ENCODE assay signal across 1 cellular context in genomic region chr2:218898109-218898878, GRCh38.
TF ChIP-seq lines count a peak whose summit lies in the region.

No MANE protein-coding gene starts in this region.

TF ChIP-seq in K562, 482 proteins besides CTCF, POLR2A, EP300 and RAD21 (continued from another document and continues in another):
- no peak for TF ChIP-seq ZFP91 (CRISPR knock-in tag; IDR thresholded peaks at IDR 0.05)
- peak; percentile 95 for TF ChIP-seq L3MBTL2 (IDR thresholded peaks at IDR 0.05)
- TF ChIP-seq, protein P1, sequence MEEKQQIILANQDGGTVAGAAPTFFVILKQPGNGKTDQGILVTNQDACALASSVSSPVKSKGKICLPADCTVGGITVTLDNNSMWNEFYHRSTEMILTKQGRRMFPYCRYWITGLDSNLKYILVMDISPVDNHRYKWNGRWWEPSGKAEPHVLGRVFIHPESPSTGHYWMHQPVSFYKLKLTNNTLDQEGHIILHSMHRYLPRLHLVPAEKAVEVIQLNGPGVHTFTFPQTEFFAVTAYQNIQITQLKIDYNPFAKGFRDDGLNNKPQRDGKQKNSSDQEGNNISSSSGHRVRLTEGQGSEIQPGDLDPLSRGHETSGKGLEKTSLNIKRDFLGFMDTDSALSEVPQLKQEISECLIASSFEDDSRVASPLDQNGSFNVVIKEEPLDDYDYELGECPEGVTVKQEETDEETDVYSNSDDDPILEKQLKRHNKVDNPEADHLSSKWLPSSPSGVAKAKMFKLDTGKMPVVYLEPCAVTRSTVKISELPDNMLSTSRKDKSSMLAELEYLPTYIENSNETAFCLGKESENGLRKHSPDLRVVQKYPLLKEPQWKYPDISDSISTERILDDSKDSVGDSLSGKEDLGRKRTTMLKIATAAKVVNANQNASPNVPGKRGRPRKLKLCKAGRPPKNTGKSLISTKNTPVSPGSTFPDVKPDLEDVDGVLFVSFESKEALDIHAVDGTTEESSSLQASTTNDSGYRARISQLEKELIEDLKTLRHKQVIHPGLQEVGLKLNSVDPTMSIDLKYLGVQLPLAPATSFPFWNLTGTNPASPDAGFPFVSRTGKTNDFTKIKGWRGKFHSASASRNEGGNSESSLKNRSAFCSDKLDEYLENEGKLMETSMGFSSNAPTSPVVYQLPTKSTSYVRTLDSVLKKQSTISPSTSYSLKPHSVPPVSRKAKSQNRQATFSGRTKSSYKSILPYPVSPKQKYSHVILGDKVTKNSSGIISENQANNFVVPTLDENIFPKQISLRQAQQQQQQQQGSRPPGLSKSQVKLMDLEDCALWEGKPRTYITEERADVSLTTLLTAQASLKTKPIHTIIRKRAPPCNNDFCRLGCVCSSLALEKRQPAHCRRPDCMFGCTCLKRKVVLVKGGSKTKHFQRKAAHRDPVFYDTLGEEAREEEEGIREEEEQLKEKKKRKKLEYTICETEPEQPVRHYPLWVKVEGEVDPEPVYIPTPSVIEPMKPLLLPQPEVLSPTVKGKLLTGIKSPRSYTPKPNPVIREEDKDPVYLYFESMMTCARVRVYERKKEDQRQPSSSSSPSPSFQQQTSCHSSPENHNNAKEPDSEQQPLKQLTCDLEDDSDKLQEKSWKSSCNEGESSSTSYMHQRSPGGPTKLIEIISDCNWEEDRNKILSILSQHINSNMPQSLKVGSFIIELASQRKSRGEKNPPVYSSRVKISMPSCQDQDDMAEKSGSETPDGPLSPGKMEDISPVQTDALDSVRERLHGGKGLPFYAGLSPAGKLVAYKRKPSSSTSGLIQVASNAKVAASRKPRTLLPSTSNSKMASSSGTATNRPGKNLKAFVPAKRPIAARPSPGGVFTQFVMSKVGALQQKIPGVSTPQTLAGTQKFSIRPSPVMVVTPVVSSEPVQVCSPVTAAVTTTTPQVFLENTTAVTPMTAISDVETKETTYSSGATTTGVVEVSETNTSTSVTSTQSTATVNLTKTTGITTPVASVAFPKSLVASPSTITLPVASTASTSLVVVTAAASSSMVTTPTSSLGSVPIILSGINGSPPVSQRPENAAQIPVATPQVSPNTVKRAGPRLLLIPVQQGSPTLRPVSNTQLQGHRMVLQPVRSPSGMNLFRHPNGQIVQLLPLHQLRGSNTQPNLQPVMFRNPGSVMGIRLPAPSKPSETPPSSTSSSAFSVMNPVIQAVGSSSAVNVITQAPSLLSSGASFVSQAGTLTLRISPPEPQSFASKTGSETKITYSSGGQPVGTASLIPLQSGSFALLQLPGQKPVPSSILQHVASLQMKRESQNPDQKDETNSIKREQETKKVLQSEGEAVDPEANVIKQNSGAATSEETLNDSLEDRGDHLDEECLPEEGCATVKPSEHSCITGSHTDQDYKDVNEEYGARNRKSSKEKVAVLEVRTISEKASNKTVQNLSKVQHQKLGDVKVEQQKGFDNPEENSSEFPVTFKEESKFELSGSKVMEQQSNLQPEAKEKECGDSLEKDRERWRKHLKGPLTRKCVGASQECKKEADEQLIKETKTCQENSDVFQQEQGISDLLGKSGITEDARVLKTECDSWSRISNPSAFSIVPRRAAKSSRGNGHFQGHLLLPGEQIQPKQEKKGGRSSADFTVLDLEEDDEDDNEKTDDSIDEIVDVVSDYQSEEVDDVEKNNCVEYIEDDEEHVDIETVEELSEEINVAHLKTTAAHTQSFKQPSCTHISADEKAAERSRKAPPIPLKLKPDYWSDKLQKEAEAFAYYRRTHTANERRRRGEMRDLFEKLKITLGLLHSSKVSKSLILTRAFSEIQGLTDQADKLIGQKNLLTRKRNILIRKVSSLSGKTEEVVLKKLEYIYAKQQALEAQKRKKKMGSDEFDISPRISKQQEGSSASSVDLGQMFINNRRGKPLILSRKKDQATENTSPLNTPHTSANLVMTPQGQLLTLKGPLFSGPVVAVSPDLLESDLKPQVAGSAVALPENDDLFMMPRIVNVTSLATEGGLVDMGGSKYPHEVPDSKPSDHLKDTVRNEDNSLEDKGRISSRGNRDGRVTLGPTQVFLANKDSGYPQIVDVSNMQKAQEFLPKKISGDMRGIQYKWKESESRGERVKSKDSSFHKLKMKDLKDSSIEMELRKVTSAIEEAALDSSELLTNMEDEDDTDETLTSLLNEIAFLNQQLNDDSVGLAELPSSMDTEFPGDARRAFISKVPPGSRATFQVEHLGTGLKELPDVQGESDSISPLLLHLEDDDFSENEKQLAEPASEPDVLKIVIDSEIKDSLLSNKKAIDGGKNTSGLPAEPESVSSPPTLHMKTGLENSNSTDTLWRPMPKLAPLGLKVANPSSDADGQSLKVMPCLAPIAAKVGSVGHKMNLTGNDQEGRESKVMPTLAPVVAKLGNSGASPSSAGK (IDR thresholded peaks at IDR 0.05) = peak; percentile 86
- TF ChIP-seq PHF21A (IDR thresholded peaks at IDR 0.05; ENCODE audit: borderline replicate concordance, low read depth) = no peak
- TF ChIP-seq HMG20B (CRISPR knock-in tag; IDR thresholded peaks at IDR 0.05) = no peak
- TF ChIP-seq DACH1 (IDR thresholded peaks at IDR 0.05; ENCODE audit: partially characterized antibody) = peak; percentile 75
- TF ChIP-seq RFX7 (CRISPR knock-in tag; IDR thresholded peaks at IDR 0.05) = no peak
- TF ChIP-seq BACH1 (tag; IDR thresholded peaks at IDR 0.05) = no peak
- no peak for TF ChIP-seq NCOA6 (IDR thresholded peaks at IDR 0.05)
- TF ChIP-seq E2F3 (CRISPR knock-in tag; IDR thresholded peaks at IDR 0.05) = no peak
- TF ChIP-seq CCNT2 (IDR thresholded peaks at IDR 0.05; ENCODE audit: borderline replicate concordance, extremely low read depth, insufficient read length, low read depth, low read length) = no peak
- TF ChIP-seq MCM2 (IDR thresholded peaks at IDR 0.05; ENCODE audit: low read depth) = no peak
- no peak for TF ChIP-seq ELF4 (CRISPR knock-in tag; IDR thresholded peaks at IDR 0.05)
- TF ChIP-seq ZNF408 (CRISPR knock-in tag; IDR thresholded peaks at IDR 0.05; ENCODE audit: low read depth) = no peak
- no peak for TF ChIP-seq RCOR1 (IDR thresholded peaks at IDR 0.05; ENCODE audit: borderline replicate concordance in 1 of 2, low read depth in 2 of 2, low read length in 2 of 2)
- TF ChIP-seq MCM7 (IDR thresholded peaks at IDR 0.05) = no peak
- no peak for TF ChIP-seq KAT8 (IDR thresholded peaks at IDR 0.05; ENCODE audit: low read depth)
- TF ChIP-seq FOSL1 (tag; conservative IDR thresholded peaks at IDR 0.05) = no peak
- TF ChIP-seq HNRNPLL (IDR thresholded peaks at IDR 0.05; ENCODE audit: low read depth, low read length, poor library complexity, severe bottlenecking) = no peak
- peak; percentile 63; the same call in 1 of the 2 replicates for TF ChIP-seq ZBTB7A (IDR thresholded peaks at IDR 0.05; ENCODE audit: borderline replicate concordance, control insufficient read depth, low read depth, low read length)
- no peak for TF ChIP-seq ELK3 (CRISPR knock-in tag; IDR thresholded peaks at IDR 0.05)
- TF ChIP-seq, protein P2, sequence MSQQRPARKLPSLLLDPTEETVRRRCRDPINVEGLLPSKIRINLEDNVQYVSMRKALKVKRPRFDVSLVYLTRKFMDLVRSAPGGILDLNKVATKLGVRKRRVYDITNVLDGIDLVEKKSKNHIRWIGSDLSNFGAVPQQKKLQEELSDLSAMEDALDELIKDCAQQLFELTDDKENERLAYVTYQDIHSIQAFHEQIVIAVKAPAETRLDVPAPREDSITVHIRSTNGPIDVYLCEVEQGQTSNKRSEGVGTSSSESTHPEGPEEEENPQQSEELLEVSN (IDR thresholded peaks at IDR 0.05; ENCODE audit: borderline replicate concordance in 1 of 2, extremely low read depth in 1 of 2, insufficient read depth in 1 of 2, insufficient read length in 1 of 2, low read depth in 1 of 2, low read length in 1 of 2, poor library complexity in 1 of 2, severe bottlenecking in 1 of 2) = peak; percentile 73 to 92
- 0 out of 4 replicates have a peak, but pooled peaks of 1 of the 2 experiments have one; percentile 34 for TF ChIP-seq TEAD1 (CRISPR knock-in tag; IDR thresholded peaks at IDR 0.05)
- no peak for TF ChIP-seq TCF7L2 (IDR thresholded peaks at IDR 0.05; ENCODE audit: low read depth, low read length)
- TF ChIP-seq EWSR1 (IDR thresholded peaks at IDR 0.05; ENCODE audit: borderline replicate concordance, low read depth, partially characterized antibody) = no peak
- TF ChIP-seq NELFE (IDR thresholded peaks at IDR 0.05; ENCODE audit: insufficient read depth, insufficient read length) = no peak
- TF ChIP-seq KLF13 (tag; IDR thresholded peaks at IDR 0.05; ENCODE audit: borderline replicate concordance, low read depth) = peak; percentile 81; the same call in 1 of the 2 replicates
- TF ChIP-seq SAFB2 (IDR thresholded peaks at IDR 0.05; ENCODE audit: borderline replicate concordance, low read depth, low read length, severe bottlenecking) = no peak
- no peak for TF ChIP-seq NFIC (IDR thresholded peaks at IDR 0.05)
- TF ChIP-seq FOXM1 (IDR thresholded peaks at IDR 0.05; ENCODE audit: low read depth) = no peak
- TF ChIP-seq FOXM1 (CRISPR knock-in tag; IDR thresholded peaks at IDR 0.05; ENCODE audit: low read depth) = no peak
- no peak for TF ChIP-seq ZKSCAN3 (CRISPR knock-in tag; IDR thresholded peaks at IDR 0.05)
- peak; percentile 26; the same call in 1 of the 2 replicates for TF ChIP-seq ATF7 (IDR thresholded peaks at IDR 0.05)
- no peak for TF ChIP-seq ZNF740 (CRISPR knock-in tag; IDR thresholded peaks at IDR 0.05)
- no peak for TF ChIP-seq ZNF740 (tag; IDR thresholded peaks at IDR 0.05)
- TF ChIP-seq TCF7 (IDR thresholded peaks at IDR 0.05; ENCODE audit: borderline replicate concordance) = no peak
- peak; percentile 23; the same call in 1 of the 2 replicates for TF ChIP-seq CXXC5 (CRISPR knock-in tag; IDR thresholded peaks at IDR 0.05)
- TF ChIP-seq ZNF274 (IDR thresholded peaks at IDR 0.05; ENCODE audit: borderline replicate concordance, low read depth, low read length) = no peak
- TF ChIP-seq, protein P3, sequence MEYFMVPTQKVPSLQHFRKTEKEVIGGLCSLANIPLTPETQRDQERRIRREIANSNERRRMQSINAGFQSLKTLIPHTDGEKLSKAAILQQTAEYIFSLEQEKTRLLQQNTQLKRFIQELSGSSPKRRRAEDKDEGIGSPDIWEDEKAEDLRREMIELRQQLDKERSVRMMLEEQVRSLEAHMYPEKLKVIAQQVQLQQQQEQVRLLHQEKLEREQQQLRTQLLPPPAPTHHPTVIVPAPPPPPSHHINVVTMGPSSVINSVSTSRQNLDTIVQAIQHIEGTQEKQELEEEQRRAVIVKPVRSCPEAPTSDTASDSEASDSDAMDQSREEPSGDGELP (CRISPR knock-in tag; IDR thresholded peaks at IDR 0.05; ENCODE audit: borderline replicate concordance) = peak; percentile 98
- no peak for TF ChIP-seq NR2F6 (CRISPR knock-in tag; IDR thresholded peaks at IDR 0.05)
- TF ChIP-seq ZNF197 (CRISPR knock-in tag; IDR thresholded peaks at IDR 0.05; ENCODE audit: low read depth) = no peak
- TF ChIP-seq CBFA2T2 (conservative IDR thresholded peaks at IDR 0.05) = no peak
- TF ChIP-seq CREB1 (IDR thresholded peaks at IDR 0.05) = no peak
- TF ChIP-seq CREB1 (CRISPR knock-in tag; IDR thresholded peaks at IDR 0.05) = 0 out of 2 replicates have a peak, but pooled peaks have one; percentile 21
- TF ChIP-seq SLC30A9 (CRISPR knock-in tag; IDR thresholded peaks at IDR 0.05) = no peak
- no peak for TF ChIP-seq MAFF (IDR thresholded peaks at IDR 0.05; ENCODE audit: low read length)
- TF ChIP-seq HSF4 (CRISPR knock-in tag; IDR thresholded peaks at IDR 0.05; ENCODE audit: borderline replicate concordance) = no peak
- TF ChIP-seq ZHX1 (conservative IDR thresholded peaks at IDR 0.05; ENCODE audit: low read length) = no peak
